8 cellular contexts compared by ENCODE assay signal in genomic region chr22:30968924-30969531, GRCh38. TPM values are rescaled to one million over a fixed set of nuclear protein-coding genes. Genes with fewer than 3 reads are reported as not detected.
DNase-seq lines count a peak whose midpoint lies in the region; ATAC-seq, FAIRE-seq and TF ChIP-seq lines count a peak whose summit lies in the region.

Gene TUG1, plus strand, starts transcription at chr22:30969265.

- peak; percentile 89 for ATAC-seq in GM21528 (IDR thresholded peaks at IDR 0.05; ENCODE audit: low FRiP score, unreplicated experiment)
- ATAC-seq in IMR-90 (ENCODE audit: low read depth): peak; percentile 95

- FAIRE-seq in D721Med (lab: Jason Lieb, UNC): no peak

- peaks cover 20% of the 10 kb centered on the region for H3K36me3 ChIP-seq in IMR-90 (ENCODE audit: control insufficient read depth, insufficient read depth, low read length)

- no peaks in the 10 kb centered on the region for H3K27me3 ChIP-seq in IMR-90 (ENCODE audit: control insufficient read depth, insufficient read depth, low read length)
- H3K27me3 ChIP-seq in mononuclear cell (ENCODE audit: insufficient read depth, low read length): no peaks in the 10 kb centered on the region

- DNase-seq in D721Med (ENCODE audit: insufficient read length, low spot score) (peak; percentile 79), IMR-90 (peak; percentile 98), OCI-M1 (lab: John Stamatoyannopoulos, UW) (peak; percentile 98), activated T-cell treated with anti-CD3 and anti-CD28 coated beads for 4 hours (peak; percentile 94), epithelial cell of esophagus (ENCODE audit: low read depth) (peak; percentile 99)
- peak; percentile 90 to 95 for DNase-seq in stimulated activated CD8-positive, alpha-beta memory T cell treated with anti-CD3 and anti-CD28 coated beads, Interleukin-4, amount 100 ng/mL, for 1 hour (ENCODE audit: low read depth in 2 of 2, low spot score in 1 of 2)

- H3K4me1 ChIP-seq in IMR-90 (ENCODE audit: control insufficient read depth, insufficient read depth, low read length): peaks cover 10% of the 10 kb centered on the region
- H3K4me1 ChIP-seq in mononuclear cell (ENCODE audit: insufficient read depth, low read length): peaks cover 24% of the 10 kb centered on the region

- peaks cover 38 to 83% of the 10 kb centered on the region in 2 experiments for H3K79me1 ChIP-seq in IMR-90 (ENCODE audit: low read depth in 1 of 2, low read length in 2 of 2)

- TF ChIP-seq POLR2A in IMR-90 (IDR thresholded peaks at IDR 0.05; ENCODE audit: low read depth, low read length): peak; percentile 88

- H4K20me1 ChIP-seq in IMR-90 (ENCODE audit: insufficient read depth, low read length): peaks cover 39% of the 10 kb centered on the region; the same call in 1 of the 2 replicates

- no peak within 1 kb of the TSS for H2BK15ac ChIP-seq in IMR-90 (ENCODE audit: low read depth, low read length)

- H4K5ac ChIP-seq in IMR-90 (ENCODE audit: low read depth, low read length): peak within 1 kb of the TSS; percentile 65

- POLR2A ChIA-PET in IMR-90 (lab: Charles Lee; ENCODE audit: unreplicated experiment): interaction anchor here (0.5 to 1.0 kb wide), 5 partner anchors 10 to 202 kb away, joined by 3 to 6 read pairs (median 4); partner anchors contain the start of gene SMTN

- no peak for TF ChIP-seq RAD21 in IMR-90 (IDR thresholded peaks at IDR 0.05; ENCODE audit: low read length)

- peak within 1 kb of the TSS; percentile 94 for H2AK5ac ChIP-seq in IMR-90 (ENCODE audit: low read depth, low read length)

- H3K14ac ChIP-seq in IMR-90 (replicated peaks; ENCODE audit: low read depth, low read length): peak within 1 kb of the TSS; percentile 94

- peak within 1 kb of the TSS; percentile 45 for H3K18ac ChIP-seq in IMR-90 (ENCODE audit: low read depth, low read length)

- H2BK120ac ChIP-seq in IMR-90 (ENCODE audit: low read depth, low read length): no peak within 1 kb of the TSS; the same call in 1 of the 2 replicates

- peak within 1 kb of the TSS; percentile 70 to 95 for H4K8ac ChIP-seq in IMR-90 (ENCODE audit: low read depth in 2 of 2, low read length in 2 of 2)

- peaks cover 7% of the 10 kb centered on the region; the same call in 1 of the 2 replicates for H3K9me1 ChIP-seq in IMR-90 (ENCODE audit: insufficient read depth, low read length)

- in situ Hi-C loops in IMR-90 (cut with MboI; ENCODE audit: low sequenced_read_pairs): no loop called here

- H3K4me3 ChIP-seq in IMR-90 (ENCODE audit: insufficient read depth, low read depth, low read length) (peak within 1 kb of the TSS; percentile 68), epithelial cell of esophagus (ENCODE audit: low read length) (peak within 1 kb of the TSS; percentile 82), mononuclear cell (ENCODE audit: low read length) (peak within 1 kb of the TSS; percentile 61)

- TF ChIP-seq CTCF in D721Med (IDR thresholded peaks at IDR 0.05; ENCODE audit: insufficient read depth, missing control alignments) (no peak), IMR-90 (conservative IDR thresholded peaks at IDR 0.05; ENCODE audit: low read depth, low read length) (no peak), epithelial cell of esophagus (IDR thresholded peaks at IDR 0.05; ENCODE audit: insufficient read depth, low read depth, low read length, missing control alignments) (no peak)

- peak within 1 kb of the TSS; percentile 98 for H2AK9ac ChIP-seq in IMR-90 (replicated peaks; ENCODE audit: low read depth, low read length, poor library complexity)

- peak within 1 kb of the TSS; percentile 86 for H3K23ac ChIP-seq in IMR-90 (ENCODE audit: low read depth, low read length)

- H2AFZ ChIP-seq in IMR-90 (replicated peaks; ENCODE audit: low read length, poor library complexity): peak within 1 kb of the TSS; percentile 96

- BruUV-seq in IMR-90 (replicated peaks; lab: Mats Ljungman, UMichigan): no TSS peak

- peak within 1 kb of the TSS; percentile 89 for H2BK5ac ChIP-seq in IMR-90 (ENCODE audit: low read depth, low read length, poor library complexity, severe bottlenecking)

- H3K9me3 ChIP-seq in IMR-90 (ENCODE audit: control insufficient read depth, insufficient read depth, low read length): peaks cover 11% of the 10 kb centered on the region
- peaks cover 34% of the 10 kb centered on the region for H3K9me3 ChIP-seq in mononuclear cell (ENCODE audit: low read depth, low read length)

- no peak within 1 kb of the TSS for H2BK20ac ChIP-seq in IMR-90 (ENCODE audit: low read depth, low read length)

- peak within 1 kb of the TSS; percentile 89 for H3K9ac ChIP-seq in IMR-90 (ENCODE audit: low read depth, low read length)

- H4K91ac ChIP-seq in IMR-90 (ENCODE audit: insufficient read depth, low read depth, low read length): peak within 1 kb of the TSS; percentile 68

- CTCF ChIA-PET in IMR-90 (lab: Yijun Ruan, JAX): interaction anchor here (0.6 to 1.7 kb wide), 3 partner anchors 12 to 114 kb away, joined by 3 to 4 read pairs (median 3); no protein-coding TSS in a partner anchor

- peak within 1 kb of the TSS; percentile 86 for H3K56ac ChIP-seq in IMR-90 (ENCODE audit: extremely low read depth, insufficient read depth, low read length)

- peak within 1 kb of the TSS; percentile 100 for H3K4me2 ChIP-seq in IMR-90 (ENCODE audit: low read depth, low read length)

- peak within 1 kb of the TSS; percentile 81 for H3K4ac ChIP-seq in IMR-90 (ENCODE audit: low read depth, low read length)

- WGBS in IMR-90 (ENCODE audit: extremely low coverage in 2 of 2, insufficient read length in 1 of 2), 2 experiments: 0% methylated on average over 16 of the region's 67 CpGs; no CpG with 5 or more reads in 1 of the 2 experiments

- dilution Hi-C loops in IMR-90 (cut with HindIII; ENCODE audit: low sequenced_read_pairs, unreplicated experiment): no loop called here

- H3K27ac ChIP-seq in IMR-90 (ENCODE audit: insufficient read depth, low read length): peak within 1 kb of the TSS; percentile 97

- intact Hi-C loops in IMR-90 (cut with micrococcal nuclease): loop anchor here (1.0 to 5.0 kb wide), 2 partner anchors 68 to 113 kb away; no protein-coding TSS in a partner anchor

TF ChIP-seq in IMR-90, 13 proteins besides CTCF, POLR2A, EP300 and RAD21:
- TF ChIP-seq MAZ (IDR thresholded peaks at IDR 0.05; ENCODE audit: borderline replicate concordance, low read depth, low read length): no peak; the same call in 1 of the 2 replicates
- peak; percentile 84 for TF ChIP-seq BHLHE40 (IDR thresholded peaks at IDR 0.05; ENCODE audit: low read depth, low read length)
- TF ChIP-seq FOS (IDR thresholded peaks at IDR 0.05; ENCODE audit: low read depth, low read length): peak; percentile 52; the same call in 1 of the 2 replicates
- TF ChIP-seq RFX5 (IDR thresholded peaks at IDR 0.05; ENCODE audit: low read depth, low read length): no peak
- TF ChIP-seq RCOR1 (IDR thresholded peaks at IDR 0.05; ENCODE audit: insufficient replicate concordance, low read length): no peak
- TF ChIP-seq USF2 (IDR thresholded peaks at IDR 0.05; ENCODE audit: low read depth, low read length): peak; percentile 100
- no peak for TF ChIP-seq MAFK (IDR thresholded peaks at IDR 0.05; ENCODE audit: low read depth, low read length)
- TF ChIP-seq NFE2L2 (IDR thresholded peaks at IDR 0.05; ENCODE audit: low read depth, low read length): no peak
- TF ChIP-seq ELK1 (IDR thresholded peaks at IDR 0.05; ENCODE audit: borderline replicate concordance, low read depth, low read length): no peak
- TF ChIP-seq CEBPB (IDR thresholded peaks at IDR 0.05; ENCODE audit: low read depth, low read length): no peak
- TF ChIP-seq SMC3 (IDR thresholded peaks at IDR 0.05; ENCODE audit: low read depth, low read length): no peak
- TF ChIP-seq MXI1 (IDR thresholded peaks at IDR 0.05; ENCODE audit: borderline replicate concordance, low read depth, low read length): peak; percentile 23; the same call in 1 of the 2 replicates
- TF ChIP-seq CHD1 (IDR thresholded peaks at IDR 0.05; ENCODE audit: low read depth, low read length): 0 out of 2 replicates have a peak, but pooled peaks have one; percentile 22

RNA-seq across cellular contexts. Expression of gene TUG1, which starts in this region (rescaled TPM):
- 63.3 and 68.8 TPM in 2 replicates for total RNA-seq in IMR-90 (2012; rRNA removed)
- 52.1 and 60.6 TPM in 2 replicates for polyA plus RNA-seq in IMR-90 (2012; rRNA removed)
- polyA plus RNA-seq in IMR-90 (2012; cell fraction: cytosol; rRNA removed): 10.4 and 13.8 TPM in 2 replicates
- 32.1 and 280 TPM in 2 replicates for polyA plus RNA-seq in IMR-90 (2012; cell fraction: nucleus; rRNA removed; ENCODE audit: low replicate concordance)
- 82.0 TPM for total RNA-seq in mononuclear cell

Comparison
In these comparisons a context has a peak if more than half of its experiments do, and no peak if none do; other contexts are left out.
1. Peak in every context shown above with its lines: DNase-seq, ATAC-seq, H3K4me3 ChIP-seq and H3K27ac ChIP-seq.